11 cellular contexts compared by ENCODE assay signal in genomic region chr3:56629044-56629443, GRCh38. TPM values are rescaled to one million over a fixed set of nuclear protein-coding genes. Genes with fewer than 3 reads are reported as not detected.
A peak's percentile ranks its signal among the peaks of the same experiment; 100 is the strongest.
DNase-seq lines count a peak whose midpoint lies in the region; ATAC-seq and TF ChIP-seq lines count a peak whose summit lies in the region.
"Had no signal": no experiment of that assay in that cellular context is flagged by ENCODE, and none has a peak within 500 bp of the region (broad histone marks: within the 10 kb centered on the region; RNA-seq: fewer than 3 reads in every experiment).

No MANE protein-coding gene starts in this region.

- H3K4me1 Mint-ChIP-seq in endothelial cell (ENCODE audit: unreplicated experiment) (no peaks in the 10 kb centered on the region), mesothelial cell of epicardium (no peaks in the 10 kb centered on the region)

- DNase-seq in DMS53 (lab: John Stamatoyannopoulos, UW): peak; percentile 18
- DNase-seq in DMS53 treated with DMSO at 0.1 percent for 48 hours (lab: John Stamatoyannopoulos, UW; ENCODE audit: unreplicated experiment): no peak
- DNase-seq in endothelial cell (ENCODE audit: low spot score): no peak
- DNase-seq in renal cortical epithelial cell (ENCODE audit: low read depth): peak; percentile 100
- no peak for DNase-seq in HuH-7 (ENCODE audit: low spot score)
- DNase-seq in mesothelial cell of epicardium (ENCODE audit: low spot score in 2 of 2, unreplicated experiment in 2 of 2): no peak
- no peak for DNase-seq in NCI-H446 treated with DMSO at 0.1 percent for 48 hours (lab: John Stamatoyannopoulos, UW)
- DNase-seq: 8988T; activated CD8-positive, alpha-beta memory T cell treated with anti-CD3 and anti-CD28 coated beads, Interleukin-2, amount 50 U/mL, for 48 hours; mesendoderm had no signal

- TF ChIP-seq CTCF in endothelial cell (IDR thresholded peaks at IDR 0.05; ENCODE audit: unreplicated experiment) (no peak), mesothelial cell of epicardium (IDR thresholded peaks at IDR 0.05; ENCODE audit: unreplicated experiment) (no peak)

- no peaks in the 10 kb centered on the region for H3K9me3 Mint-ChIP-seq in endothelial cell (ENCODE audit: unreplicated experiment)
- no peaks in the 10 kb centered on the region for H3K9me3 Mint-ChIP-seq in mesothelial cell of epicardium

- peaks cover 9% of the 10 kb centered on the region for H3K36me3 Mint-ChIP-seq in endothelial cell (ENCODE audit: low read depth, unreplicated experiment)
- peaks cover 40% of the 10 kb centered on the region for H3K36me3 Mint-ChIP-seq in mesothelial cell of epicardium

- H3K27me3 Mint-ChIP-seq in endothelial cell (ENCODE audit: unreplicated experiment): no peaks in the 10 kb centered on the region
- no peaks in the 10 kb centered on the region for H3K27me3 Mint-ChIP-seq in mesothelial cell of epicardium (ENCODE audit: low read depth)

- peak; percentile 62 for ATAC-seq in HG03064 (IDR thresholded peaks at IDR 0.05; ENCODE audit: low read depth, unreplicated experiment)

- H3K27ac Mint-ChIP-seq in endothelial cell (ENCODE audit: unreplicated experiment): peak overlapping the region; percentile 70
- H3K27ac Mint-ChIP-seq in mesothelial cell of epicardium: no peak overlapping the region

- H3K4me3 Mint-ChIP-seq in endothelial cell (ENCODE audit: unreplicated experiment): no peak overlapping the region
- no peak overlapping the region for H3K4me3 Mint-ChIP-seq in mesothelial cell of epicardium

RNA-seq across cellular contexts. Expression of gene TASOR, which starts 54.0 kb away (rescaled TPM):
- total RNA-seq in endothelial cell (ENCODE audit: unreplicated experiment): 42.7 TPM
- total RNA-seq in renal cortical epithelial cell: 70.7 and 136 TPM in 2 replicates
- total RNA-seq in mesothelial cell of epicardium: 81.4 to 83.9 TPM (median 83.2 TPM) in 3 replicates

Comparison
In these comparisons a context has a peak if more than half of its experiments do, and no peak if none do; other contexts are left out.
1. DNase-seq: peak in DMS53 (single experiment) and renal cortical epithelial cell (single experiment); none in DMS53 treated with DMSO at 0.1 percent for 48 hours (single experiment), endothelial cell (single experiment), HuH-7 (single experiment), mesothelial cell of epicardium (0 of 2) and NCI-H446 treated with DMSO at 0.1 percent for 48 hours (single experiment).